ENCODE assay signal across 8 cellular contexts in the genomic region with DNA sequence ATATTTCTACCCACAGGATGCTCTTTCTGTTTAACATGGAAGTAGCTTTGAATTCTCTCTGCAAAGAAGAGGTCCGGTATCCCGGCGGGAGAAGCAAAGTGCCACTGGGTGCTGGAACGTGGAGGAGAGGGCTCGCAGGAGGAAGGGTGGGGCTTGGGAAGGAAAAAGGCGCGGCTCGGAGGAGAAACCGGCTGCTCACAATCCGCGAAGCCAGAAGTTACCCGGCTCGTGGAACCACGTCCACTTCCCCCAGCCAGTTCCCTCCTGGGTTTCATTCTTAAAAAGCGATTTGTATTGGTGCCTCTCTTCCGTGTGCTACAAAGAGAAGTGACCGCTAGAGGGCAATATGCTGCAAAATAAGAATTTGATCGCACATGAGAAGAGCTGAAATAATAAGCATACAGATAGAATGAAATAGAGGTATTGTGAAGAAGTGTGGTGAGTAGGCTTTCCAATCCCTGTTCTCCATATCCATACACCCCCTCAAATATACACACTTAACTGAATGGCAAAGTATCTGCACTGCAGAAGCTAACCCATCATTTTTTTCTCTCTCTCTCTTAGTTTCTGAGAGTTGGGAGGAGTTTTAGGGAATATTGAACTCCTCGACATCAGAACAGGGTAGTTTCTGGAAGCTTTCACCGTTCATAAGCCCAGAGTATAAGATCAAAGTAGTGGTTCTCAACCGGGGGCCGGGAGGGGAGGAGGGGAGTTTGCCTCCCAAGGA. TPM values are rescaled to one million over a fixed set of nuclear protein-coding genes. Genes with fewer than 3 reads are reported as not detected.
DNase-seq lines count a peak whose midpoint lies in the region; ATAC-seq, FAIRE-seq and TF ChIP-seq lines count a peak whose summit lies in the region.

No MANE protein-coding gene starts in this region.

- DNase-seq in MV-4-11 (lab: John Stamatoyannopoulos, UW) = peak; percentile 92
- peak; percentile 98 for DNase-seq in SK-MEL-5 (ENCODE audit: low read depth, low spot score)
- DNase-seq in Right ventricle myocardium inferior (ENCODE audit: missing footprints) = peak; percentile 80
- peak; percentile 88 for DNase-seq in osteoblast (ENCODE audit: insufficient read length, low spot score, missing footprints)
- peak; percentile 87 for DNase-seq in urothelium cell line (ENCODE audit: low spot score)

- ATAC-seq in HG02571 (IDR thresholded peaks at IDR 0.05; ENCODE audit: unreplicated experiment) = peak; percentile 87
- ATAC-seq in Right ventricle myocardium inferior = peak; percentile 91

- FAIRE-seq in urothelium cell line (lab: Jason Lieb, UNC) = peak; percentile 70

- peak; percentile 92 for TF ChIP-seq CTCF in osteoblast (IDR thresholded peaks at IDR 0.05; ENCODE audit: extremely low read depth, low read depth, low read length)

- H3K9me3 ChIP-seq in osteoblast (ENCODE audit: low read depth, low read length) = no peaks in the 10 kb centered on the region

- no peaks in the 10 kb centered on the region for H3K9me3 Mint-ChIP-seq in activated naive CD8-positive, alpha-beta T cell (ENCODE audit: low read depth)

- H3K4me1 Mint-ChIP-seq in activated naive CD8-positive, alpha-beta T cell (ENCODE audit: low read depth) = peaks cover 26% of the 10 kb centered on the region

- peaks cover 1% of the 10 kb centered on the region for H3K27me3 Mint-ChIP-seq in activated naive CD8-positive, alpha-beta T cell

- H3K36me3 Mint-ChIP-seq in activated naive CD8-positive, alpha-beta T cell = no peaks in the 10 kb centered on the region

- H3K79me2 ChIP-seq in osteoblast (ENCODE audit: insufficient read depth, low read length) = no peaks in the 10 kb centered on the region

- H3K36me3 ChIP-seq in osteoblast (ENCODE audit: insufficient read depth, low read length) = no peaks in the 10 kb centered on the region

- in situ Hi-C loops in SK-MEL-5 (cut with HindIII; ENCODE audit: low pct_unique_long_range_greater_than_20kb, low sequenced_read_pairs) = loop anchor here (10.0 to 25.0 kb wide), 2 partner anchors 178 to 485 kb away; no protein-coding TSS in a partner anchor

- peaks cover 29% of the 10 kb centered on the region for H3K27me3 ChIP-seq in osteoblast (ENCODE audit: insufficient read depth, low read length)

- H3K27ac Mint-ChIP-seq in activated naive CD8-positive, alpha-beta T cell = no peak overlapping the region

- H3K4me3 Mint-ChIP-seq in activated naive CD8-positive, alpha-beta T cell = peak overlapping the region; percentile 90

- H3K27ac ChIP-seq in osteoblast (ENCODE audit: low read depth, low read length) = peak overlapping the region; percentile 14

- H3K4me3 ChIP-seq in GM08714 (ENCODE audit: low read length) (peak overlapping the region; percentile 42; the same call in 1 of the 2 replicates), osteoblast (ENCODE audit: insufficient read depth, low read length) (peak overlapping the region; percentile 81)

- H2AFZ ChIP-seq in osteoblast (ENCODE audit: low read length) = peak overlapping the region; percentile 95

- intact Hi-C loops in Right ventricle myocardium inferior (cut with DNase I) = loop anchor here (1.0 to 10.0 kb wide), 3 partner anchors 175 to 268 kb away; a partner anchor contains a TSS

- H4K20me1 ChIP-seq in osteoblast (ENCODE audit: insufficient read depth, low read length) = no peaks in the 10 kb centered on the region

- H3K4me1 ChIP-seq in osteoblast (ENCODE audit: insufficient read depth, low read length) = peaks cover 11% of the 10 kb centered on the region

- H3K4me2 ChIP-seq in osteoblast (ENCODE audit: insufficient read depth, low read length) = peak overlapping the region; percentile 93

RNA-seq across cellular contexts. Expression of a gene that starts 31.1 kb away (rescaled TPM):
- 0.03 TPM in 2 replicates for total RNA-seq in SK-MEL-5 (2014; rRNA removed; shearing (Covaris generic))
- polyA plus RNA-seq in SK-MEL-5 (2015; cell fraction: cytosol; rRNA removed) = 0.01 and 0.04 TPM in 2 replicates
- not detected in 2 replicates for polyA plus RNA-seq in SK-MEL-5 (2015; cell fraction: nucleus; rRNA removed)
- total RNA-seq in Right ventricle myocardium inferior = 2.3 TPM
- 0.29 and 0.36 TPM in 2 replicates for total RNA-seq in osteoblast

Comparison
In these comparisons a context has a peak if more than half of its experiments do, and no peak if none do; other contexts are left out.
1. Peak in every context shown above with its lines: DNase-seq, ATAC-seq, H3K4me3 ChIP-seq and H3K27ac ChIP-seq.